ENCODE assay signal across 18 cellular contexts in genomic region chr10:75600833-75601232, GRCh38.
DNase-seq lines count a peak whose midpoint lies in the region; ATAC-seq, FAIRE-seq and TF ChIP-seq lines count a peak whose summit lies in the region.
"Had no signal": no experiment of that assay in that cellular context is flagged by ENCODE, and none has a peak within 500 bp of the region (broad histone marks: within the 10 kb centered on the region; RNA-seq: fewer than 3 reads in every experiment).

No MANE protein-coding gene starts in this region.

- no peak overlapping the region for H4K8ac ChIP-seq in H1 (ENCODE audit: extremely low read depth, insufficient read depth, low read length)

- TF ChIP-seq CTCF in GM23338 (conservative IDR thresholded peaks at IDR 0.05; ENCODE audit: low read depth in 2 of 2) (no peak), H1 (IDR thresholded peaks at IDR 0.05; ENCODE audit: control extremely low read depth in 1 of 3, insufficient read depth in 1 of 3, low read depth in 1 of 3, low read length in 3 of 3) (no peak), nephron progenitor cell (IDR thresholded peaks at IDR 0.05) (no peak), mucosa of descending colon (IDR thresholded peaks at IDR 0.05) (no peak)

- H3K4me3 ChIP-seq in GM23338 (no peak overlapping the region), H1 (ENCODE audit: extremely low read depth in 1 of 4, insufficient read depth in 2 of 4, low read depth in 3 of 4, low read length in 4 of 4) (no peak overlapping the region), mucosa of descending colon (no peak overlapping the region)
- H3K4me3 ChIP-seq: BLaER1 treated with 17β-estradiol and CSF1 and Interleukin-3, amounts not matched to agents 10 nM and 100 nM had no signal

- H3K36me3 ChIP-seq in GM23338 (ENCODE audit: insufficient read depth) (no peaks in the 10 kb centered on the region), H1 (ENCODE audit: control insufficient read depth in 2 of 4, insufficient read depth in 4 of 4, low read length in 3 of 4) (no peaks in the 10 kb centered on the region), mucosa of descending colon (ENCODE audit: low read depth) (no peaks in the 10 kb centered on the region)
- H3K36me3 ChIP-seq: BLaER1 treated with 17β-estradiol and CSF1 and Interleukin-3, amounts not matched to agents 10 nM and 100 nM had no signal

- H3K4me3 Mint-ChIP-seq in GM23338 (no peak overlapping the region), nephron progenitor cell (peak overlapping the region; percentile 24)
- H3K4me3 Mint-ChIP-seq: CD8-positive, alpha-beta memory T cell; IgD-negative memory B cell had no signal

- H2AK5ac ChIP-seq in H1 (ENCODE audit: low read depth, low read length) = no peak overlapping the region

- no peak overlapping the region for H4K91ac ChIP-seq in H1 (replicated peaks; ENCODE audit: insufficient read length, low read length)

- no peaks in the 10 kb centered on the region for H3F3A ChIP-seq in GM23338 (replicated peaks; ENCODE audit: low read depth)

- no peak overlapping the region for H4K5ac ChIP-seq in H1 (ENCODE audit: insufficient read length, low read depth, low read length)

- POLR2A ChIA-PET in H1 (lab: Charles Lee; ENCODE audit: partially characterized antibody) = no interaction called here

- no peak overlapping the region for H3K4ac ChIP-seq in H1 (replicated peaks; ENCODE audit: insufficient read length, low read depth, low read length)

- peaks cover 5% of the 10 kb centered on the region; the same call in 1 of the 2 replicates for H4K20me1 ChIP-seq in GM23338 (replicated peaks; ENCODE audit: insufficient read depth)
- peaks cover 2 to 6% of the 10 kb centered on the region in 2 experiments for H4K20me1 ChIP-seq in H1 (replicated peaks in 1 of 2; ENCODE audit: control insufficient read depth in 1 of 2, insufficient read depth in 2 of 2, low read length in 2 of 2)
- H4K20me1 ChIP-seq: BLaER1 treated with 17β-estradiol and CSF1 and Interleukin-3, amounts not matched to agents 10 nM and 100 nM had no signal

- H3K23me2 ChIP-seq in H1 (ENCODE audit: low read depth, low read length) = no peaks in the 10 kb centered on the region

- H3K9me3 Mint-ChIP-seq in GM23338 (no peaks in the 10 kb centered on the region), nephron progenitor cell (no peaks in the 10 kb centered on the region)
- H3K9me3 Mint-ChIP-seq: CD8-positive, alpha-beta memory T cell; IgD-negative memory B cell had no signal

- intact Hi-C loops in mucosa of descending colon (cut with DNase I, micrococcal nuclease) = no loop called here

- H3K9ac ChIP-seq in H1 (replicated peaks in 1 of 4; ENCODE audit: extremely low read depth in 1 of 4, low read depth in 3 of 4, low read length in 3 of 4) = no peak overlapping the region
- H3K9ac ChIP-seq: BLaER1 treated with 17β-estradiol and CSF1 and Interleukin-3, amounts not matched to agents 10 nM and 100 nM had no signal

- H2BK15ac ChIP-seq in H1 (ENCODE audit: low read length) = no peak overlapping the region

- TF ChIP-seq EP300 in H1 (IDR thresholded peaks at IDR 0.05; ENCODE audit: borderline replicate concordance in 1 of 2, low read depth in 2 of 2, low read length in 2 of 2) = no peak

- no peak for TF ChIP-seq POLR2A in H1 (IDR thresholded peaks at IDR 0.05; ENCODE audit: control extremely low read depth in 1 of 2, low read depth in 2 of 2, low read length in 2 of 2)

- H2BK120ac ChIP-seq in H1 (replicated peaks; ENCODE audit: low read depth, low read length) = no peak overlapping the region

- FAIRE-seq in H1 (lab: Jason Lieb, UNC) = peak; percentile 13
- FAIRE-seq: GM12892 had no signal

- no peaks in the 10 kb centered on the region for H3K36me3 Mint-ChIP-seq in GM23338 (ENCODE audit: low read depth)
- no peaks in the 10 kb centered on the region for H3K36me3 Mint-ChIP-seq in nephron progenitor cell (ENCODE audit: low read depth)
- H3K36me3 Mint-ChIP-seq: CD8-positive, alpha-beta memory T cell; IgD-negative memory B cell had no signal

- no peak overlapping the region for H2BK12ac ChIP-seq in H1 (ENCODE audit: low read depth, low read length)

- CTCF ChIA-PET in H1 (lab: Charles Lee; ENCODE audit: partially characterized antibody) = interaction anchor here (0.6 to 1.6 kb wide), 3 partner anchors 9 to 77 kb away, joined by 3 to 4 read pairs (median 3); no protein-coding TSS in a partner anchor

- peaks cover 37% of the 10 kb centered on the region for H3K4me1 ChIP-seq in GM23338 (ENCODE audit: insufficient read depth)
- H3K4me1 ChIP-seq in H1 (replicated peaks in 1 of 4; ENCODE audit: control insufficient read depth in 3 of 4, insufficient read depth in 4 of 4, low read length in 3 of 4) = peaks cover 2 to 19% (median 13%) of the 10 kb centered on the region in 4 experiments; a peak in 6 of 7 replicates
- H3K4me1 ChIP-seq in mucosa of descending colon (ENCODE audit: low read depth) = no peaks in the 10 kb centered on the region
- H3K4me1 ChIP-seq: BLaER1 treated with 17β-estradiol and CSF1 and Interleukin-3, amounts not matched to agents 10 nM and 100 nM had no signal

- H3K14ac ChIP-seq in H1 (ENCODE audit: insufficient read length) = no peak overlapping the region

- H3K27me3 Mint-ChIP-seq in GM23338 (ENCODE audit: insufficient read depth, low read depth, poor library complexity) = peaks cover 50% of the 10 kb centered on the region
- H3K27me3 Mint-ChIP-seq in nephron progenitor cell (ENCODE audit: low read depth, poor library complexity) = no peaks in the 10 kb centered on the region

- H3K18ac ChIP-seq in H1 (ENCODE audit: extremely low read depth, low read length) = no peak overlapping the region

- H3K27ac Mint-ChIP-seq in GM23338 (no peak overlapping the region), nephron progenitor cell (peak overlapping the region; percentile 98)
- H3K27ac Mint-ChIP-seq: CD8-positive, alpha-beta memory T cell; IgD-negative memory B cell had no signal

- DNase-seq in GM23338 (ENCODE audit: low spot score) (no peak), NCI-H526 treated with DMSO at 0.1 percent for 48 hours (lab: John Stamatoyannopoulos, UW) (peak; percentile 54), H1 (ENCODE audit: low read depth in 1 of 2, low spot score in 2 of 2) (no peak), nephron progenitor cell (no peak), T-helper 2 cell (no peak), NCI-H2196 treated with DMSO at 0.1 percent for 48 hours (lab: John Stamatoyannopoulos, UW; ENCODE audit: unreplicated experiment) (no peak), mucosa of descending colon (no peak)
- DNase-seq: CD8-positive, alpha-beta memory T cell; GF-D8; NCI-H1105 treated with DMSO at 0.1 percent for 48 hours; NCI-H187 treated with DMSO at 0.1 percent for 48 hours; NCI-H2171 treated with DMSO at 0.1 percent for 48 hours; RPMI8226; SIG-M5 had no signal

- H3K27me3 ChIP-seq in GM23338 (ENCODE audit: insufficient read depth) (peaks cover 77% of the 10 kb centered on the region), H1 (replicated peaks in 1 of 4; ENCODE audit: control insufficient read depth in 3 of 4, extremely low read depth in 1 of 4, insufficient read depth in 3 of 4, low read length in 3 of 4) (peaks cover 19 to 44% (median 29%) of the 10 kb centered on the region in 4 experiments)
- H3K27me3 ChIP-seq: BLaER1 treated with 17β-estradiol and CSF1 and Interleukin-3, amounts not matched to agents 10 nM and 100 nM had no signal

- H3K23ac ChIP-seq in H1 (ENCODE audit: insufficient read length) = no peak overlapping the region

- no peaks in the 10 kb centered on the region for H3K79me1 ChIP-seq in H1 (ENCODE audit: low read depth, low read length)

- H3K27ac ChIP-seq in GM23338 (ENCODE audit: low read depth) (no peak overlapping the region), H1 (ENCODE audit: low read depth, low read length) (no peak overlapping the region)
- H3K27ac ChIP-seq: BLaER1 treated with 17β-estradiol and CSF1 and Interleukin-3, amounts not matched to agents 10 nM and 100 nM had no signal

- no peaks in the 10 kb centered on the region for H3K9me2 ChIP-seq in GM23338 (ENCODE audit: insufficient read depth)

- H3K4me2 ChIP-seq in GM23338 (no peak overlapping the region; the same call in 1 of the 2 replicates), H1 (ENCODE audit: insufficient read depth in 1 of 2, low read depth in 2 of 2, low read length in 2 of 2) (no peak overlapping the region)
- H3K4me2 ChIP-seq: BLaER1 treated with 17β-estradiol and CSF1 and Interleukin-3, amounts not matched to agents 10 nM and 100 nM had no signal

- WGBS in H1 (ENCODE audit: extremely low coverage in 1 of 2, insufficient coverage in 1 of 2, insufficient read length in 1 of 2, insufficient replicate concordance in 2 of 2, low coverage in 1 of 2, low lambda C conversion rate in 2 of 2, missing lambda C conversion rate in 1 of 2), 2 experiments = 27% methylated on average over 4 of the region's 4 CpGs; no CpG with 5 or more reads in 1 of the 2 experiments

- peak; percentile 35 for ATAC-seq in GM23338
- no peak for ATAC-seq in GM19035 (IDR thresholded peaks at IDR 0.05; ENCODE audit: unreplicated experiment)
- no peak for ATAC-seq in mucosa of descending colon

- no peak overlapping the region for H3K56ac ChIP-seq in H1 (replicated peaks; ENCODE audit: insufficient read length, low read depth, low read length)

- H3K4me1 Mint-ChIP-seq in GM23338 (peaks cover 46% of the 10 kb centered on the region), nephron progenitor cell (peaks cover 91% of the 10 kb centered on the region)
- H3K4me1 Mint-ChIP-seq: CD8-positive, alpha-beta memory T cell; IgD-negative memory B cell had no signal

- no peak overlapping the region for H2BK20ac ChIP-seq in H1 (ENCODE audit: low read length)

- H2AFZ ChIP-seq in GM23338 (no peak overlapping the region), H1 (ENCODE audit: low read length) (no peak overlapping the region)

- H3K9me3 ChIP-seq in H1 (ENCODE audit: insufficient read depth in 2 of 2, low read depth in 1 of 2, low read length in 1 of 2) = no peaks in the 10 kb centered on the region
- H3K9me3 ChIP-seq in mucosa of descending colon = no peaks in the 10 kb centered on the region
- H3K9me3 ChIP-seq: BLaER1 treated with 17β-estradiol and CSF1 and Interleukin-3, amounts not matched to agents 10 nM and 100 nM had no signal

- no peaks in the 10 kb centered on the region for H3K79me2 ChIP-seq in GM23338 (replicated peaks; ENCODE audit: insufficient read depth)
- no peaks in the 10 kb centered on the region for H3K79me2 ChIP-seq in H1 (ENCODE audit: control insufficient read depth in 1 of 2, insufficient read depth in 2 of 2, low read length in 2 of 2)

- H2BK5ac ChIP-seq in H1 (ENCODE audit: low read depth, low read length) = no peak overlapping the region

- TF ChIP-seq RAD21 in H1 (IDR thresholded peaks at IDR 0.05 in 1 of 2, conservative IDR thresholded peaks at IDR 0.05 in 1 of 2; ENCODE audit: low read depth in 2 of 2, low read length in 2 of 2) = no peak

TF ChIP-seq in H1, 55 proteins besides CTCF, POLR2A, EP300 and RAD21 (continues in another document):
- TF ChIP-seq TEAD4 (IDR thresholded peaks at IDR 0.05; ENCODE audit: low read depth, low read length) = no peak
- no peak for TF ChIP-seq JUND (IDR thresholded peaks at IDR 0.05; ENCODE audit: low read length)
- no peak for TF ChIP-seq MAFK (IDR thresholded peaks at IDR 0.05; ENCODE audit: low read depth, low read length)
- TF ChIP-seq CHD2 (IDR thresholded peaks at IDR 0.05; ENCODE audit: low read length) = no peak
- no peak for TF ChIP-seq PHF8 (conservative IDR thresholded peaks at IDR 0.05; ENCODE audit: low read depth, low read length)
- no peak for TF ChIP-seq RBBP5 (IDR thresholded peaks at IDR 0.05; ENCODE audit: borderline replicate concordance, low read depth, low read length)
- TF ChIP-seq CREB1 (IDR thresholded peaks at IDR 0.05) = no peak
